ENCODE assay signal across 8 cellular contexts in the genomic region with DNA sequence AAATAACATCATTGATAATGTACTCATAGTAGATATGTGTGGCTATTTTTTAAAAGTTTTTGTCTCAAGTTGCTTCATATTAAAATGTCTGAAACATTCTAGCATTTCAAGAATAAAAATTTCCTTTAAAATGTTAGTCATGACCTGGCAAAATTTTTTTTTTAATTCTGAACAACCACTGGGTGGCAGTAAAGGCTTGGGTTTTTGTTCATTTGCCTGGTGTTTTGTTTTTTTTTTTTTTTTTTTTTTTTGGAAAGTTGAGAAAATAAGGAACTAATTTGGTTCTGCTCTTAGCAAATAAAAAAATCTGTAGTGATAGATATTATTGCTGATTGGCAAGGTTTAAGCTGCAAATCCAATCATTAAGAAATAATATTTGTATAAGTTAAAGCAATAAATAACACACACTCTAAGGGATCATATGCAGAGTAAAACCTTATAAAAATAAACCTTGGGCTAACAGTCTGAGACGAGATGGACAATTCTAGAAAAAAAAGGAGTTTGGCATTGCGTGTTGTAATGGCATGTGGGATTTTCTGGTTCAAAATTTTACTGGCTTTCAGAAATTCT.
A peak's percentile ranks its signal among the peaks of the same experiment; 100 is the strongest.
DNase-seq lines count a peak whose midpoint lies in the region; ATAC-seq, FAIRE-seq and TF ChIP-seq lines count a peak whose summit lies in the region.

No MANE protein-coding gene starts in this region.

- H3K14ac ChIP-seq in neuronal stem cell (ENCODE audit: low read length): no peak overlapping the region

- no peak overlapping the region for H2BK12ac ChIP-seq in neuronal stem cell (ENCODE audit: low read length)

- no peak overlapping the region for H3K18ac ChIP-seq in neuronal stem cell (ENCODE audit: low read length)

- H3K23ac ChIP-seq in neuronal stem cell (ENCODE audit: low read depth, low read length, poor library complexity): no peak overlapping the region

- peak; percentile 10 for TF ChIP-seq CTCF in AG04449 (IDR thresholded peaks at IDR 0.05; ENCODE audit: insufficient read depth, low read length, missing control alignments)

- POLR2A ChIA-PET in AG04449 (lab: Yijun Ruan, JAX): no interaction called here

- CTCF ChIA-PET in AG04449 (lab: Yijun Ruan, JAX): interaction anchor here (0.6 to 1.2 kb wide), 4 partner anchors 14 to 349 kb away, joined by 3 to 4 read pairs (median 3); no protein-coding TSS in a partner anchor

- H2BK120ac ChIP-seq in neuronal stem cell (ENCODE audit: low read depth, low read length): no peak overlapping the region

- H2BK5ac ChIP-seq in neuronal stem cell (ENCODE audit: low read length): no peak overlapping the region

- no peak overlapping the region for H3K4ac ChIP-seq in neuronal stem cell (ENCODE audit: low read length)

- no peaks in the 10 kb centered on the region for H3K27me3 Mint-ChIP-seq in effector memory CD8-positive, alpha-beta T cell

- H4K8ac ChIP-seq in neuronal stem cell (ENCODE audit: low read depth, low read length): no peak overlapping the region

- H3K36me3 Mint-ChIP-seq in effector memory CD8-positive, alpha-beta T cell (ENCODE audit: insufficient read depth): no peaks in the 10 kb centered on the region

- no peaks in the 10 kb centered on the region for H3K9me3 ChIP-seq in neuronal stem cell (replicated peaks in 1 of 2; ENCODE audit: control insufficient read depth in 2 of 2, insufficient read depth in 1 of 2, low read depth in 1 of 2, low read length in 2 of 2)

- no peak overlapping the region for H3K4me3 ChIP-seq in AG04449 (ENCODE audit: low read depth, low read length)
- H3K4me3 ChIP-seq in neuronal stem cell (ENCODE audit: low read length in 2 of 2): no peak overlapping the region

- no peak overlapping the region for H4K91ac ChIP-seq in neuronal stem cell (ENCODE audit: low read depth, low read length, poor library complexity)

- H3K27ac Mint-ChIP-seq in effector memory CD8-positive, alpha-beta T cell: no peak overlapping the region

- H3K27ac ChIP-seq in neuronal stem cell (replicated peaks; ENCODE audit: low read length): no peak overlapping the region

- no peak overlapping the region for H2AFZ ChIP-seq in neuronal stem cell (ENCODE audit: low read length)

- no peak overlapping the region for H3K9ac ChIP-seq in neuronal stem cell (ENCODE audit: low read depth, low read length, poor library complexity)

- H3K4me3 Mint-ChIP-seq in effector memory CD8-positive, alpha-beta T cell: no peak overlapping the region

- no peak for ATAC-seq in effector memory CD8-positive, alpha-beta T cell (replicated peaks)
- ATAC-seq in GM19463 (IDR thresholded peaks at IDR 0.05; ENCODE audit: unreplicated experiment) (no peak), GM21825 (IDR thresholded peaks at IDR 0.05; ENCODE audit: unreplicated experiment) (no peak)

- H3K79me1 ChIP-seq in neuronal stem cell (ENCODE audit: low read depth, low read length): no peaks in the 10 kb centered on the region

- H3K4me2 ChIP-seq in neuronal stem cell (ENCODE audit: insufficient read depth, low read length, poor library complexity, severe bottlenecking): no peak overlapping the region

- no CpG with 5 or more reads among the region's 2 CpGs for WGBS in neuronal stem cell (ENCODE audit: extremely low coverage in 2 of 2, insufficient read length in 2 of 2, insufficient replicate concordance in 1 of 2), 2 donors

- no peak overlapping the region for H2AK5ac ChIP-seq in neuronal stem cell (ENCODE audit: low read depth, low read length)

- H2BK15ac ChIP-seq in neuronal stem cell (ENCODE audit: low read length): no peak overlapping the region

- no peaks in the 10 kb centered on the region for H3K27me3 ChIP-seq in neuronal stem cell (ENCODE audit: control insufficient read depth in 3 of 3, insufficient read depth in 3 of 3, low read depth in 1 of 3, low read length in 3 of 3)

- peak; percentile 98 for FAIRE-seq in G401.6 (lab: Jason Lieb, UNC)

- no peaks in the 10 kb centered on the region for H3K4me1 ChIP-seq in neuronal stem cell (ENCODE audit: control insufficient read depth in 2 of 2, insufficient read depth in 1 of 2, low read depth in 1 of 2, low read length in 2 of 2)

- H3K4me1 Mint-ChIP-seq in effector memory CD8-positive, alpha-beta T cell (ENCODE audit: low read depth in 2 of 2): no peaks in the 10 kb centered on the region

- no peaks in the 10 kb centered on the region for H3K36me3 ChIP-seq in neuronal stem cell (replicated peaks in 1 of 2; ENCODE audit: control insufficient read depth in 2 of 2, insufficient read depth in 2 of 2, low read length in 2 of 2)

- no peaks in the 10 kb centered on the region for H3K9me3 Mint-ChIP-seq in effector memory CD8-positive, alpha-beta T cell

- DNase-seq in AG04449 (ENCODE audit: low read depth, low spot score) (no peak), NCI-H345 treated with DMSO at 0.1 percent for 48 hours (lab: John Stamatoyannopoulos, UW; ENCODE audit: unreplicated experiment) (peak; percentile 8), neuronal stem cell (ENCODE audit: low spot score) (peak; percentile 35)
- DNase-seq in effector memory CD8-positive, alpha-beta T cell: peak in 2 of 3 experiments; percentile 8 to 17
- no peak for DNase-seq in activated CD8-positive, alpha-beta memory T cell treated with anti-CD3 and anti-CD28 coated beads, Interleukin-2, amount 50 U/mL, for 48 hours

Comparison
In these comparisons a context has a peak if more than half of its experiments do, and no peak if none do; other contexts are left out.
1. DNase-seq: peak in NCI-H345 treated with DMSO at 0.1 percent for 48 hours (single experiment), effector memory CD8-positive, alpha-beta T cell (2 of 3) and neuronal stem cell (single experiment); none in AG04449 (single experiment) and activated CD8-positive, alpha-beta memory T cell treated with anti-CD3 and anti-CD28 coated beads, Interleukin-2, amount 50 U/mL, for 48 hours (single experiment).